16 cellular contexts compared by ENCODE assay signal in genomic region chr4:130257271-130257670, GRCh38.
DNase-seq lines count a peak whose midpoint lies in the region; ATAC-seq and TF ChIP-seq lines count a peak whose summit lies in the region.
"Had no signal": no experiment of that assay in that cellular context is flagged by ENCODE, and none has a peak within 500 bp of the region (broad histone marks: within the 10 kb centered on the region; RNA-seq: fewer than 3 reads in every experiment).

No MANE protein-coding gene starts in this region.

- no peaks in the 10 kb centered on the region for H3K9me3 ChIP-seq in RWPE2 (ENCODE audit: severe bottlenecking)
- H3K9me3 ChIP-seq in trophoblast cell (ENCODE audit: insufficient read depth, low read depth, low read length) = no peaks in the 10 kb centered on the region

- peak overlapping the region; percentile 53 for H3K27ac ChIP-seq in RWPE2 (ENCODE audit: poor library complexity, severe bottlenecking)
- H3K27ac ChIP-seq in epithelial cell of prostate = peak overlapping the region; percentile 4
- H3K27ac ChIP-seq in trophoblast cell (ENCODE audit: low read depth, low read length) = no peak overlapping the region
- H3K27ac ChIP-seq: coronary artery had no signal

- H4K12ac ChIP-seq in trophoblast cell (ENCODE audit: low read depth, low read length) = no peak overlapping the region

- H3K9ac ChIP-seq in trophoblast cell (ENCODE audit: low read length) = no peak overlapping the region

- H2BK120ac ChIP-seq in trophoblast cell (ENCODE audit: insufficient read depth, low read length, poor library complexity) = no peak overlapping the region

- no peaks in the 10 kb centered on the region for H3K79me2 ChIP-seq in trophoblast cell (ENCODE audit: control insufficient read depth, insufficient read depth, low read length, poor library complexity)

- H2BK12ac ChIP-seq in trophoblast cell (ENCODE audit: low read length) = no peak overlapping the region

- ATAC-seq in RWPE2 (ENCODE audit: low read depth) = peak; percentile 99
- ATAC-seq: naive thymus-derived CD4-positive, alpha-beta T cell; sciatic nerve had no signal

- no peak overlapping the region for H4K91ac ChIP-seq in trophoblast cell (ENCODE audit: low read depth, low read length)

- no peak overlapping the region for H3K14ac ChIP-seq in trophoblast cell (ENCODE audit: low read length)

- no CpG with 5 or more reads among the region's 2 CpGs for WGBS in trophoblast cell (ENCODE audit: extremely low coverage, insufficient coverage, insufficient read length)

- H3K4me2 ChIP-seq in trophoblast cell (ENCODE audit: low read length) = no peak overlapping the region

- no peak overlapping the region for H3K23ac ChIP-seq in trophoblast cell (ENCODE audit: low read length)

- H3K4me1 ChIP-seq in RWPE2 (ENCODE audit: insufficient read depth, poor library complexity, severe bottlenecking) (peaks cover 17% of the 10 kb centered on the region), trophoblast cell (ENCODE audit: control insufficient read depth in 1 of 2, insufficient read depth in 2 of 2, low read length in 2 of 2) (no peaks in the 10 kb centered on the region)

- H2BK5ac ChIP-seq in trophoblast cell (ENCODE audit: low read depth, low read length, poor library complexity) = no peak overlapping the region

- H3K4me3 ChIP-seq in RWPE2 (ENCODE audit: severe bottlenecking) (no peak overlapping the region), trophoblast cell (ENCODE audit: low read depth, low read length) (no peak overlapping the region)
- H3K4me3 ChIP-seq: coronary artery had no signal

- no peak overlapping the region for H3K4ac ChIP-seq in trophoblast cell (ENCODE audit: low read depth, low read length)

- intact Hi-C loops in posterior vena cava (cut with DNase I) = no loop called here

- no peak overlapping the region for H2AFZ ChIP-seq in trophoblast cell (ENCODE audit: insufficient read depth, low read length, poor library complexity)

- no peak overlapping the region for H4K8ac ChIP-seq in trophoblast cell (ENCODE audit: low read depth, low read length)

- DNase-seq in ELR (ENCODE audit: low read depth) (peak; percentile 95), RWPE2 (ENCODE audit: low spot score) (no peak), epithelial cell of prostate (ENCODE audit: low read depth, low spot score) (peak; percentile 62), trophoblast cell (peak; percentile 54 to 75), posterior vena cava (ENCODE audit: low spot score) (no peak), NCI-H2029 (lab: John Stamatoyannopoulos, UW) (no peak), activated gamma-delta T cell (lab: John Stamatoyannopoulos, UW) (no peak), SW480 (ENCODE audit: low spot score) (no peak)
- DNase-seq: activated naive CD4-positive, alpha-beta T cell treated with anti-CD3 and anti-CD28 coated beads for 36 hours; CD4-positive, alpha-beta memory T cell; naive thymus-derived CD4-positive, alpha-beta T cell; NCI-H146; NCI-H69; Right ventricle myocardium superior had no signal

- peak; percentile 29 for TF ChIP-seq CTCF in RWPE2 (IDR thresholded peaks at IDR 0.05; ENCODE audit: poor library complexity, severe bottlenecking)

- H3K79me1 ChIP-seq in trophoblast cell (ENCODE audit: low read length) = no peaks in the 10 kb centered on the region

- H3K27me3 ChIP-seq in RWPE2 (ENCODE audit: insufficient read depth, poor library complexity, severe bottlenecking) (no peaks in the 10 kb centered on the region), trophoblast cell (ENCODE audit: insufficient read depth, low read length) (no peaks in the 10 kb centered on the region)

- H3K18ac ChIP-seq in trophoblast cell (ENCODE audit: low read length) = no peak overlapping the region

- no peak overlapping the region for H2AK5ac ChIP-seq in trophoblast cell (ENCODE audit: low read length)

- no peaks in the 10 kb centered on the region for H3K36me3 ChIP-seq in RWPE2 (ENCODE audit: low read depth)
- H3K36me3 ChIP-seq in trophoblast cell (ENCODE audit: control insufficient read depth in 1 of 2, insufficient read depth in 2 of 2, low read length in 2 of 2) = no peaks in the 10 kb centered on the region

Comparison
In these comparisons a context has a peak if more than half of its experiments do, and no peak if none do; other contexts are left out.
1. DNase-seq: peak in ELR (single experiment), epithelial cell of prostate (single experiment) and trophoblast cell (2 of 2); none in RWPE2 (single experiment), posterior vena cava (single experiment), NCI-H2029 (single experiment), activated gamma-delta T cell (single experiment) and SW480 (single experiment).